In genomic region chr10:60376221-60376620, GRCh38 we compare ENCODE assay signal across 12 cellular contexts. TPM values are rescaled to one million over a fixed set of nuclear protein-coding genes. Genes with fewer than 3 reads are reported as not detected.
DNase-seq lines count a peak whose midpoint lies in the region; ATAC-seq and TF ChIP-seq lines count a peak whose summit lies in the region.
"Had no signal": no experiment of that assay in that cellular context is flagged by ENCODE, and none has a peak within 500 bp of the region (broad histone marks: within the 10 kb centered on the region; RNA-seq: fewer than 3 reads in every experiment).

No MANE protein-coding gene starts in this region.

- no peak for ATAC-seq in natural killer cell
- no peak for ATAC-seq in GM21619 (IDR thresholded peaks at IDR 0.05; ENCODE audit: unreplicated experiment)
- ATAC-seq: A549, GM12878, HepG2 had no signal

- H3K27me3 Mint-ChIP-seq in brain = peaks cover 4% of the 10 kb centered on the region
- no peaks in the 10 kb centered on the region for H3K27me3 Mint-ChIP-seq in natural killer cell (ENCODE audit: low read depth in 2 of 2)
- H3K27me3 Mint-ChIP-seq in activated CD4-positive, alpha-beta T cell treated with anti-CD3 and anti-CD28 coated beads, Interleukin-2, amount 10 ng/mL, durations not matched to agents 24 days and 14 days = no peaks in the 10 kb centered on the region

- H3K36me3 Mint-ChIP-seq in brain = no peaks in the 10 kb centered on the region
- no peaks in the 10 kb centered on the region for H3K36me3 Mint-ChIP-seq in natural killer cell
- H3K36me3 Mint-ChIP-seq in activated CD4-positive, alpha-beta T cell treated with anti-CD3 and anti-CD28 coated beads, Interleukin-2, amount 10 ng/mL, durations not matched to agents 24 days and 14 days (ENCODE audit: low read depth) = no peaks in the 10 kb centered on the region

- H3K4me3 Mint-ChIP-seq in brain (no peak overlapping the region), natural killer cell (no peak overlapping the region)
- no peak overlapping the region for H3K4me3 Mint-ChIP-seq in activated CD4-positive, alpha-beta T cell treated with anti-CD3 and anti-CD28 coated beads, Interleukin-2, amount 10 ng/mL, durations not matched to agents 24 days and 14 days
- H3K4me3 Mint-ChIP-seq: CD8-positive, alpha-beta memory T cell had no signal

- peak overlapping the region; percentile 14; the same call in 1 of the 2 replicates for H3K4me3 ChIP-seq in LNCaP clone FGC (ENCODE audit: low read depth, low read length)
- H3K4me3 ChIP-seq: A549, GM12878, HAP-1 had no signal

- DNase-seq in LNCaP clone FGC (ENCODE audit: low read depth) (no peak), retina (peak; percentile 44), natural killer cell (no peak)
- DNase-seq in activated CD4-positive, alpha-beta T cell treated with anti-CD3 and anti-CD28 coated beads, Interleukin-2, amount 10 ng/mL, durations not matched to agents 24 days and 14 days = no peak
- DNase-seq: CD8-positive, alpha-beta memory T cell; DMS53 had no signal

- TF ChIP-seq CTCF in LNCaP clone FGC (IDR thresholded peaks at IDR 0.05; ENCODE audit: control insufficient read depth, extremely low read depth, insufficient read depth) (no peak), brain (conservative IDR thresholded peaks at IDR 0.05) (no peak), natural killer cell (IDR thresholded peaks at IDR 0.05) (no peak)

- H3K4me1 Mint-ChIP-seq in brain (peaks cover 46% of the 10 kb centered on the region), natural killer cell (no peaks in the 10 kb centered on the region)
- peaks cover 3% of the 10 kb centered on the region for H3K4me1 Mint-ChIP-seq in activated CD4-positive, alpha-beta T cell treated with anti-CD3 and anti-CD28 coated beads, Interleukin-2, amount 10 ng/mL, durations not matched to agents 24 days and 14 days

- peak overlapping the region in 4 of 5 experiments; percentile 7 to 92 (median 55) for H3K27ac Mint-ChIP-seq in brain
- no peak overlapping the region for H3K27ac Mint-ChIP-seq in natural killer cell
- H3K27ac Mint-ChIP-seq in activated CD4-positive, alpha-beta T cell treated with anti-CD3 and anti-CD28 coated beads, Interleukin-2, amount 10 ng/mL, durations not matched to agents 24 days and 14 days = no peak overlapping the region
- H3K27ac Mint-ChIP-seq: CD8-positive, alpha-beta memory T cell had no signal

- intact Hi-C loops in natural killer cell (cut with micrococcal nuclease) = no loop called here
- intact Hi-C loops in activated CD4-positive, alpha-beta T cell treated with anti-CD3 and anti-CD28 coated beads, Interleukin-2, amount 10 ng/mL, durations not matched to agents 24 days and 14 days (cut with micrococcal nuclease) = no loop called here

- peaks cover 0 to 5% (median 0%) of the 10 kb centered on the region in 5 experiments for H3K9me3 Mint-ChIP-seq in brain
- H3K9me3 Mint-ChIP-seq in natural killer cell = no peaks in the 10 kb centered on the region
- H3K9me3 Mint-ChIP-seq in activated CD4-positive, alpha-beta T cell treated with anti-CD3 and anti-CD28 coated beads, Interleukin-2, amount 10 ng/mL, durations not matched to agents 24 days and 14 days = no peaks in the 10 kb centered on the region
- H3K9me3 Mint-ChIP-seq: CD8-positive, alpha-beta memory T cell had no signal

RNA-seq across cellular contexts. Expression of gene ANK3, which starts 13.5 kb away (rescaled TPM):
- polyA plus RNA-seq in brain (ENCODE audit: insufficient read depth, low read depth, low replicate concordance) = 22.3 TPM
- total RNA-seq in natural killer cell = 10 to 100 TPM in 2 of 3 donors, 1 to 10 TPM in 1; 4.4 to 12.9 (median 11.4) TPM
- total RNA-seq in activated CD4-positive, alpha-beta T cell treated with anti-CD3 and anti-CD28 coated beads, Interleukin-2, amount 10 ng/mL, durations not matched to agents 24 days and 14 days = 22.9 and 23.5 TPM in 2 replicates
- total RNA-seq: HepG2 had no signal
- polyA plus RNA-seq: HepG2 had no signal

Comparison
In these comparisons a context has a peak if more than half of its experiments do, and no peak if none do; other contexts are left out.
1. H3K27ac Mint-ChIP-seq: peak in brain (4 of 5); none in natural killer cell (0 of 2) and activated CD4-positive, alpha-beta T cell treated with anti-CD3 and anti-CD28 coated beads, Interleukin-2, amount 10 ng/mL, durations not matched to agents 24 days and 14 days (single experiment).